In genomic region chr7:17939111-17939669, GRCh38 we compare ENCODE assay signal across 1 cellular context.
TF ChIP-seq lines count a peak whose summit lies in the region.

No MANE protein-coding gene starts in this region.

TF ChIP-seq in HepG2, 621 proteins besides CTCF, POLR2A, EP300 and RAD21 (continued from another document):
- TF ChIP-seq ZBTB33 (CRISPR knock-in tag; IDR thresholded peaks at IDR 0.05), result no peak
- 0 out of 2 replicates have a peak, but pooled peaks have one; percentile 43 for TF ChIP-seq ZNF335 (CRISPR knock-in tag; IDR thresholded peaks at IDR 0.05)
- peak; percentile 26; the same call in 1 of the 2 replicates for TF ChIP-seq ZNF556 (CRISPR knock-in tag; IDR thresholded peaks at IDR 0.05; ENCODE audit: borderline replicate concordance)
- peak; percentile 13; the same call in 1 of the 2 replicates for TF ChIP-seq MED1 (CRISPR knock-in tag; IDR thresholded peaks at IDR 0.05)
